1 cellular context compared by ENCODE assay signal in genomic region chrX:152872522-152872921, GRCh38.
TF ChIP-seq lines count a peak whose summit lies in the region.

No MANE protein-coding gene starts in this region.

TF ChIP-seq in GM23338, 12 proteins besides CTCF, POLR2A, EP300 and RAD21:
- TF ChIP-seq ZNF331 (CRISPR knock-in tag; IDR thresholded peaks at IDR 0.05; ENCODE audit: low read depth) (no peak), JUNB (IDR thresholded peaks at IDR 0.05; ENCODE audit: unreplicated experiment) (no peak), EZH2 (IDR thresholded peaks at IDR 0.05; ENCODE audit: low read depth, unreplicated experiment) (no peak)
- TF ChIP-seq, protein P1, sequence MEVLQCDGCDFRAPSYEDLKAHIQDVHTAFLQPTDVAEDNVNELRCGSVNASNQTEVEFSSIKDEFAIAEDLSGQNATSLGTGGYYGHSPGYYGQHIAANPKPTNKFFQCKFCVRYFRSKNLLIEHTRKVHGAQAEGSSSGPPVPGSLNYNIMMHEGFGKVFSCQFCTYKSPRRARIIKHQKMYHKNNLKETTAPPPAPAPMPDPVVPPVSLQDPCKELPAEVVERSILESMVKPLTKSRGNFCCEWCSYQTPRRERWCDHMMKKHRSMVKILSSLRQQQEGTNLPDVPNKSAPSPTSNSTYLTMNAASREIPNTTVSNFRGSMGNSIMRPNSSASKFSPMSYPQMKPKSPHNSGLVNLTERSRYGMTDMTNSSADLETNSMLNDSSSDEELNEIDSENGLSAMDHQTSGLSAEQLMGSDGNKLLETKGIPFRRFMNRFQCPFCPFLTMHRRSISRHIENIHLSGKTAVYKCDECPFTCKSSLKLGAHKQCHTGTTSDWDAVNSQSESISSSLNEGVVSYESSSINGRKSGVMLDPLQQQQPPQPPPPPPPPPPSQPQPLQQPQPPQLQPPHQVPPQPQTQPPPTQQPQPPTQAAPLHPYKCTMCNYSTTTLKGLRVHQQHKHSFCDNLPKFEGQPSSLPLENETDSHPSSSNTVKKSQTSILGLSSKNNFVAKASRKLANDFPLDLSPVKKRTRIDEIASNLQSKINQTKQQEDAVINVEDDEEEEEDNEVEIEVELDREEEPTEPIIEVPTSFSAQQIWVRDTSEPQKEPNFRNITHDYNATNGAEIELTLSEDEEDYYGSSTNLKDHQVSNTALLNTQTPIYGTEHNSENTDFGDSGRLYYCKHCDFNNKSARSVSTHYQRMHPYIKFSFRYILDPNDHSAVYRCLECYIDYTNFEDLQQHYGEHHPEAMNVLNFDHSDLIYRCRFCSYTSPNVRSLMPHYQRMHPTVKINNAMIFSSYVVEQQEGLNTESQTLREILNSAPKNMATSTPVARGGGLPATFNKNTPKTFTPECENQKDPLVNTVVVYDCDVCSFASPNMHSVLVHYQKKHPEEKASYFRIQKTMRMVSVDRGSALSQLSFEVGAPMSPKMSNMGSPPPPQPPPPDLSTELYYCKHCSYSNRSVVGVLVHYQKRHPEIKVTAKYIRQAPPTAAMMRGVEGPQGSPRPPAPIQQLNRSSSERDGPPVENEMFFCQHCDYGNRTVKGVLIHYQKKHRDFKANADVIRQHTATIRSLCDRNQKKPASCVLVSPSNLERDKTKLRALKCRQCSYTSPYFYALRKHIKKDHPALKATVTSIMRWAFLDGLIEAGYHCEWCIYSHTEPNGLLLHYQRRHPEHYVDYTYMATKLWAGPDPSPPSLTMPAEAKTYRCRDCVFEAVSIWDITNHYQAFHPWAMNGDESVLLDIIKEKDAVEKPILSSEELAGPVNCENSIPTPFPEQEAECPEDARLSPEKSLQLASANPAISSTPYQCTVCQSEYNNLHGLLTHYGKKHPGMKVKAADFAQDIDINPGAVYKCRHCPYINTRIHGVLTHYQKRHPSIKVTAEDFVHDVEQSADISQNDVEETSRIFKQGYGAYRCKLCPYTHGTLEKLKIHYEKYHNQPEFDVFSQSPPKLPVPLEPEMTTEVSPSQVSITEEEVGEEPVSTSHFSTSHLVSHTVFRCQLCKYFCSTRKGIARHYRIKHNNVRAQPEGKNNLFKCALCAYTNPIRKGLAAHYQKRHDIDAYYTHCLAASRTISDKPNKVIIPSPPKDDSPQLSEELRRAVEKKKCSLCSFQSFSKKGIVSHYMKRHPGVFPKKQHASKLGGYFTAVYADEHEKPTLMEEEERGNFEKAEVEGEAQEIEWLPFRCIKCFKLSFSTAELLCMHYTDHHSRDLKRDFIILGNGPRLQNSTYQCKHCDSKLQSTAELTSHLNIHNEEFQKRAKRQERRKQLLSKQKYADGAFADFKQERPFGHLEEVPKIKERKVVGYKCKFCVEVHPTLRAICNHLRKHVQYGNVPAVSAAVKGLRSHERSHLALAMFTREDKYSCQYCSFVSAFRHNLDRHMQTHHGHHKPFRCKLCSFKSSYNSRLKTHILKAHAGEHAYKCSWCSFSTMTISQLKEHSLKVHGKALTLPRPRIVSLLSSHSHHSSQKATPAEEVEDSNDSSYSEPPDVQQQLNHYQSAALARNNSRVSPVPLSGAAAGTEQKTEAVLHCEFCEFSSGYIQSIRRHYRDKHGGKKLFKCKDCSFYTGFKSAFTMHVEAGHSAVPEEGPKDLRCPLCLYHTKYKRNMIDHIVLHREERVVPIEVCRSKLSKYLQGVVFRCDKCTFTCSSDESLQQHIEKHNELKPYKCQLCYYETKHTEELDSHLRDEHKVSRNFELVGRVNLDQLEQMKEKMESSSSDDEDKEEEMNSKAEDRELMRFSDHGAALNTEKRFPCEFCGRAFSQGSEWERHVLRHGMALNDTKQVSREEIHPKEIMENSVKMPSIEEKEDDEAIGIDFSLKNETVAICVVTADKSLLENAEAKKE (CRISPR knock-in tag; IDR thresholded peaks at IDR 0.05) = no peak
